18 cellular contexts compared by ENCODE assay signal in the genomic region with DNA sequence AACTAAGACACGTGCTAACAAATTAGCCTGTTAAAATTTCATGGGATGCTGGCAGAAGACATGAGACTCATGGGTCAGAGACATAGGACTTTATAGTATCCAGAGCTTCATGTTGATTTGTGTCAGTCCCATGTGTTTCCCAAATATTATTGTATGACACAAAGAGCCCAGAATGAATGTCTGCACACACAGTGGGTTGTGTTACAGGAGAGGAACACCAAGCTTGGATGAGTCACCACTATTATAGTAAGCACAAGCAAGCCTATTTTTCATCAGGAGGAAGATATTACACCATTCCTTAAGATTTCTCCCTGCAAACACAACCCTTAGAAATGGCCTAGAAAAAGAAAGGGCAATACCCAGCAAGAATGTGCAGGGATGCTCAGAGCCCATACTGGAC. TPM values are rescaled to one million over a fixed set of nuclear protein-coding genes. Genes with fewer than 3 reads are reported as not detected.
DNase-seq lines count a peak whose midpoint lies in the region; ATAC-seq and TF ChIP-seq lines count a peak whose summit lies in the region.
"Had no signal": no experiment of that assay in that cellular context is flagged by ENCODE, and none has a peak within 500 bp of the region (broad histone marks: within the 10 kb centered on the region; RNA-seq: fewer than 3 reads in every experiment).

No MANE protein-coding gene starts in this region.

- no peak for DNase-seq in activated CD4-positive, alpha-beta memory T cell treated with anti-CD3 and anti-CD28 coated beads, Interleukin-2, amount 10 ng/mL, durations not matched to agents 7 days and 5 days
- no peak for DNase-seq in activated CD4-positive, alpha-beta memory T cell treated with anti-CD3 and anti-CD28 coated beads for 36 hours
- DNase-seq in amniotic epithelial cell (ENCODE audit: low read depth) (peak; percentile 91), fibroblast of pulmonary artery (ENCODE audit: low read depth) (peak; percentile 77), T-cell (no peak)
- no peak for DNase-seq in activated T-cell treated with anti-CD3 and anti-CD28 coated beads, Interleukin-2, amount 50 U/mL, for 72 hours
- no peak for DNase-seq in activated CD4-positive, CD25-positive, alpha-beta regulatory T cell treated with anti-CD3 and anti-CD28 coated beads, Interleukin-2, amount 50 U/mL, for 72 hours
- DNase-seq in activated CD4-positive, alpha-beta T cell treated with anti-CD3 and anti-CD28 coated beads, Interleukin-2, amount 50 U/mL, for 48 hours: no peak
- DNase-seq: activated CD4-positive, CD25-positive, alpha-beta regulatory T cell; activated CD8-positive, alpha-beta memory T cell treated with anti-CD3 and anti-CD28 coated beads, Interleukin-2, amount 50 U/mL, for 48 hours; activated naive CD4-positive, alpha-beta T cell treated with anti-CD3 and anti-CD28 coated beads, Interleukin-2, amount 10 ng/mL, durations not matched to agents 7 days and 5 days; caudate nucleus; Kasumi-1; NCI-H187 treated with DMSO at 0.1 percent for 48 hours; NCI-H526; posterior cingulate gyrus; stimulated activated CD4-positive, alpha-beta T cell treated with anti-CD3 and anti-CD28 coated beads, Interleukin-15, amount 100 ng/mL, for 24 hours had no signal

- intact Hi-C loops in activated CD4-positive, alpha-beta memory T cell treated with anti-CD3 and anti-CD28 coated beads for 36 hours (cut with micrococcal nuclease): no loop called here

- no peak for ATAC-seq in T-cell (replicated peaks in 1 of 4)
- ATAC-seq in activated T-cell treated with anti-CD3 and anti-CD28 coated beads, Interleukin-2, amount 50 U/mL, for 72 hours (replicated peaks in 1 of 2): no peak
- ATAC-seq: Panc1 had no signal

- peaks cover 30% of the 10 kb centered on the region for H3K36me3 Mint-ChIP-seq in activated CD4-positive, alpha-beta memory T cell treated with anti-CD3 and anti-CD28 coated beads, Interleukin-2, amount 10 ng/mL, durations not matched to agents 7 days and 5 days (ENCODE audit: low read depth)
- H3K36me3 Mint-ChIP-seq in activated CD4-positive, alpha-beta memory T cell treated with anti-CD3 and anti-CD28 coated beads for 36 hours: peaks cover 10% of the 10 kb centered on the region
- peaks cover 8% of the 10 kb centered on the region for H3K36me3 Mint-ChIP-seq in T-cell
- peaks cover 1 to 2% of the 10 kb centered on the region in 2 donors for H3K36me3 Mint-ChIP-seq in activated T-cell treated with anti-CD3 and anti-CD28 coated beads, Interleukin-2, amount 50 U/mL, for 72 hours (ENCODE audit: insufficient read depth in 2 of 2)

- no peak for TF ChIP-seq CTCF in fibroblast of pulmonary artery (IDR thresholded peaks at IDR 0.05; ENCODE audit: low read length, missing control alignments)

- no peak overlapping the region for H3K4me3 ChIP-seq in fibroblast of pulmonary artery (replicated peaks; ENCODE audit: low read depth, low read length)

- no peak overlapping the region for H3K4me3 Mint-ChIP-seq in activated CD4-positive, alpha-beta memory T cell treated with anti-CD3 and anti-CD28 coated beads, Interleukin-2, amount 10 ng/mL, durations not matched to agents 7 days and 5 days
- H3K4me3 Mint-ChIP-seq in activated CD4-positive, alpha-beta memory T cell treated with anti-CD3 and anti-CD28 coated beads for 36 hours: no peak overlapping the region
- no peak overlapping the region for H3K4me3 Mint-ChIP-seq in T-cell
- no peak overlapping the region for H3K4me3 Mint-ChIP-seq in activated T-cell treated with anti-CD3 and anti-CD28 coated beads, Interleukin-2, amount 50 U/mL, for 72 hours
- H3K4me3 Mint-ChIP-seq: activated naive CD4-positive, alpha-beta T cell treated with anti-CD3 and anti-CD28 coated beads, Interleukin-2, amount 10 ng/mL, durations not matched to agents 7 days and 5 days had no signal

- peak overlapping the region; percentile 86 for H3K27ac Mint-ChIP-seq in activated CD4-positive, alpha-beta memory T cell treated with anti-CD3 and anti-CD28 coated beads, Interleukin-2, amount 10 ng/mL, durations not matched to agents 7 days and 5 days
- no peak overlapping the region for H3K27ac Mint-ChIP-seq in activated CD4-positive, alpha-beta memory T cell treated with anti-CD3 and anti-CD28 coated beads for 36 hours
- no peak overlapping the region for H3K27ac Mint-ChIP-seq in T-cell
- H3K27ac Mint-ChIP-seq in activated T-cell treated with anti-CD3 and anti-CD28 coated beads, Interleukin-2, amount 50 U/mL, for 72 hours: no peak overlapping the region
- H3K27ac Mint-ChIP-seq: activated naive CD4-positive, alpha-beta T cell treated with anti-CD3 and anti-CD28 coated beads, Interleukin-2, amount 10 ng/mL, durations not matched to agents 7 days and 5 days had no signal

- CTCF ChIA-PET in activated CD4-positive, alpha-beta memory T cell treated with anti-CD3 and anti-CD28 coated beads, Interleukin-2, amount 10 ng/mL, durations not matched to agents 7 days and 5 days (lab: Charles Lee): interaction anchor here (0.9 to 1.9 kb wide), 3 partner anchors 10 to 183 kb away, joined by 3 to 13 read pairs (median 5); a partner anchor contains a TSS
- CTCF ChIA-PET in activated CD4-positive, alpha-beta memory T cell treated with anti-CD3 and anti-CD28 coated beads for 36 hours (lab: Charles Lee): interaction anchor here (2.4 kb wide), 1 partner anchor 10 kb away, joined by 11 read pairs; no protein-coding TSS in a partner anchor
- CTCF ChIA-PET in T-cell (lab: Charles Lee): no interaction called here

- peaks cover 39% of the 10 kb centered on the region for H3K4me1 Mint-ChIP-seq in activated CD4-positive, alpha-beta memory T cell treated with anti-CD3 and anti-CD28 coated beads, Interleukin-2, amount 10 ng/mL, durations not matched to agents 7 days and 5 days
- peaks cover 12% of the 10 kb centered on the region for H3K4me1 Mint-ChIP-seq in activated CD4-positive, alpha-beta memory T cell treated with anti-CD3 and anti-CD28 coated beads for 36 hours (ENCODE audit: low read depth)
- H3K4me1 Mint-ChIP-seq in T-cell: peaks cover 0 to 6% (median 6%) of the 10 kb centered on the region in 3 donors
- H3K4me1 Mint-ChIP-seq in activated T-cell treated with anti-CD3 and anti-CD28 coated beads, Interleukin-2, amount 50 U/mL, for 72 hours (ENCODE audit: low read depth): peaks cover 16% of the 10 kb centered on the region

- H3K9me3 Mint-ChIP-seq in activated CD4-positive, alpha-beta memory T cell treated with anti-CD3 and anti-CD28 coated beads, Interleukin-2, amount 10 ng/mL, durations not matched to agents 7 days and 5 days: peaks cover 2% of the 10 kb centered on the region
- H3K9me3 Mint-ChIP-seq in activated CD4-positive, alpha-beta memory T cell treated with anti-CD3 and anti-CD28 coated beads for 36 hours: peaks cover 6% of the 10 kb centered on the region
- peaks cover 0 to 5% (median 3%) of the 10 kb centered on the region in 3 donors for H3K9me3 Mint-ChIP-seq in T-cell
- peaks cover 0 to 2% of the 10 kb centered on the region in 2 donors for H3K9me3 Mint-ChIP-seq in activated T-cell treated with anti-CD3 and anti-CD28 coated beads, Interleukin-2, amount 50 U/mL, for 72 hours

- H3K27me3 Mint-ChIP-seq in activated CD4-positive, alpha-beta memory T cell treated with anti-CD3 and anti-CD28 coated beads, Interleukin-2, amount 10 ng/mL, durations not matched to agents 7 days and 5 days: peaks cover 27% of the 10 kb centered on the region
- peaks cover 25% of the 10 kb centered on the region for H3K27me3 Mint-ChIP-seq in activated CD4-positive, alpha-beta memory T cell treated with anti-CD3 and anti-CD28 coated beads for 36 hours
- H3K27me3 Mint-ChIP-seq in T-cell: peaks cover 18 to 26% of the 10 kb centered on the region in 2 donors
- H3K27me3 Mint-ChIP-seq in activated T-cell treated with anti-CD3 and anti-CD28 coated beads, Interleukin-2, amount 50 U/mL, for 72 hours (ENCODE audit: low read depth): peaks cover 24% of the 10 kb centered on the region

- POLR2A ChIA-PET in activated CD4-positive, alpha-beta memory T cell treated with anti-CD3 and anti-CD28 coated beads, Interleukin-2, amount 10 ng/mL, durations not matched to agents 7 days and 5 days (lab: Charles Lee): interaction anchor here (1.3 kb wide), 1 partner anchor 174 kb away, joined by 4 read pairs; a partner anchor contains a TSS
- POLR2A ChIA-PET in activated CD4-positive, alpha-beta memory T cell treated with anti-CD3 and anti-CD28 coated beads for 36 hours (lab: Charles Lee): no interaction called here
- POLR2A ChIA-PET in T-cell (lab: Charles Lee): no interaction called here

RNA-seq across cellular contexts. Expression of a gene that starts 15.4 kb away (rescaled TPM):
- total RNA-seq in activated CD4-positive, alpha-beta memory T cell treated with anti-CD3 and anti-CD28 coated beads, Interleukin-2, amount 10 ng/mL, durations not matched to agents 7 days and 5 days: 1 to 10 TPM; 3.7 to 5.0 TPM
- 1 to 10 TPM; 3.7 to 4.3 TPM for total RNA-seq in activated CD4-positive, alpha-beta memory T cell treated with anti-CD3 and anti-CD28 coated beads for 36 hours
- total RNA-seq in T-cell: 1 to 10 TPM in 3 of 5 donors, under 1 TPM in 2; 0.43 to 4.6 (median 3.2) TPM
- total RNA-seq in activated T-cell treated with anti-CD3 and anti-CD28 coated beads, Interleukin-2, amount 50 U/mL, for 72 hours: 1 to 10 TPM; 3.0 to 4.4 TPM

Comparison
In these comparisons a context has a peak if more than half of its experiments do, and no peak if none do; other contexts are left out.
1. DNase-seq: peak in amniotic epithelial cell (single experiment) and fibroblast of pulmonary artery (single experiment); none in activated CD4-positive, alpha-beta memory T cell treated with anti-CD3 and anti-CD28 coated beads, Interleukin-2, amount 10 ng/mL, durations not matched to agents 7 days and 5 days (single experiment), activated CD4-positive, alpha-beta memory T cell treated with anti-CD3 and anti-CD28 coated beads for 36 hours (single experiment), T-cell (0 of 34), activated T-cell treated with anti-CD3 and anti-CD28 coated beads, Interleukin-2, amount 50 U/mL, for 72 hours (0 of 2), activated CD4-positive, CD25-positive, alpha-beta regulatory T cell treated with anti-CD3 and anti-CD28 coated beads, Interleukin-2, amount 50 U/mL, for 72 hours (single experiment) and activated CD4-positive, alpha-beta T cell treated with anti-CD3 and anti-CD28 coated beads, Interleukin-2, amount 50 U/mL, for 48 hours (0 of 2).
2. CTCF ChIA-PET loops: an anchor here in activated CD4-positive, alpha-beta memory T cell treated with anti-CD3 and anti-CD28 coated beads, Interleukin-2, amount 10 ng/mL, durations not matched to agents 7 days and 5 days (0.9 to 1.9 kb wide) and activated CD4-positive, alpha-beta memory T cell treated with anti-CD3 and anti-CD28 coated beads for 36 hours (2.4 kb wide); none called in T-cell.